In genomic region chr20:63403403-63404105, GRCh38 we compare ENCODE assay signal across 33 cellular contexts. TPM values are rescaled to one million over a fixed set of nuclear protein-coding genes. Genes with fewer than 3 reads are reported as not detected.
"Had no signal": no experiment of that assay in that cellular context is flagged by ENCODE, and none has a peak within 500 bp of the region (broad histone marks: within the 10 kb centered on the region; RNA-seq: fewer than 3 reads in every experiment).

No MANE protein-coding gene starts in this region.

- H3K9ac ChIP-seq: neural progenitor cell had no signal

- DNase-seq: effector CD8-positive, alpha-beta T cell; endodermal cell; foreskin keratinocyte; heart left ventricle; kidney; naive B cell; nucleus accumbens; sigmoid colon; stimulated activated CD4-positive, alpha-beta T cell treated with anti-CD3 and anti-CD28 coated beads, Interleukin-2, amount 100 ng/mL, for 24 hours; stimulated activated CD4-positive, alpha-beta T cell treated with anti-CD3 and anti-CD28 coated beads, Interleukin-4, amount 100 ng/mL, for 24 hours; stimulated activated naive CD8-positive, alpha-beta T cell treated with anti-CD3 and anti-CD28 coated beads, Interleukin-15, Interleukin-2, amounts not matched to agents 100 U/mL and 50 U/mL, for 24 hours; testis; tibial artery; uterus had no signal

- H3K4me1 Mint-ChIP-seq: endodermal cell, mesothelial cell of epicardium had no signal

- H3K36me3 Mint-ChIP-seq: memory B cell; mesothelial cell of epicardium; naive B cell; natural killer cell treated with Interleukin-12 subunit alpha and Interleukin-12 subunit beta and Interleukin-15 and Interleukin-18, amount 100 ng/mL, for 72 hours; neural progenitor cell; stimulated activated memory B cell treated with anti-CD40 and anti-IgM and Interleukin-4, amounts not matched to agents 10 μg/mL and 1 μg/mL and 100 μg/mL, for 72 hours had no signal

- ATAC-seq: foreskin keratinocyte; gastroesophageal sphincter; heart left ventricle; left lobe of liver; natural killer cell treated with Interleukin-12 subunit alpha and Interleukin-12 subunit beta and Interleukin-15 and Interleukin-18, amount 100 ng/mL, for 72 hours; stimulated activated memory B cell treated with anti-CD40 and anti-IgM and Interleukin-4, amounts not matched to agents 10 μg/mL and 1 μg/mL and 100 μg/mL, for 72 hours; stimulated activated naive CD8-positive, alpha-beta T cell treated with anti-CD3 and anti-CD28 coated beads, Interleukin-15, Interleukin-2, amounts not matched to agents 100 U/mL and 50 U/mL, for 24 hours had no signal

- H3K27ac ChIP-seq: colonic mucosa, esophagus muscularis mucosa, foreskin keratinocyte, gastroesophageal sphincter, heart left ventricle, hepatocyte, neural progenitor cell, prostate gland, right atrium auricular region, sigmoid colon, testis, tibial artery, upper lobe of left lung, uterus had no signal

- H3K36me3 ChIP-seq: colonic mucosa, esophagus muscularis mucosa, gastroesophageal sphincter, heart left ventricle, neural progenitor cell, prostate gland, right atrium auricular region, sigmoid colon, tibial artery, upper lobe of left lung, uterus had no signal

- H2AFZ ChIP-seq: hepatocyte, neural progenitor cell had no signal

- H3K4me1 ChIP-seq: colonic mucosa, esophagus muscularis mucosa, foreskin keratinocyte, gastroesophageal sphincter, heart left ventricle, neural progenitor cell, prostate gland, right atrium auricular region, sigmoid colon, testis, tibial artery, upper lobe of left lung, uterus had no signal

- H3K9me3 Mint-ChIP-seq: dendritic cell treated with granulocyte-macrophage colony-stimulating factor and Interleukin-4, amounts not matched to agents 40 ng/mL and 50 ng/mL, for 4 days; endodermal cell; memory B cell; mesothelial cell of epicardium; naive B cell; natural killer cell treated with Interleukin-12 subunit alpha and Interleukin-12 subunit beta and Interleukin-15 and Interleukin-18, amount 100 ng/mL, for 72 hours; neural progenitor cell; stimulated activated memory B cell treated with anti-CD40 and anti-IgM and Interleukin-4, amounts not matched to agents 10 μg/mL and 1 μg/mL and 100 μg/mL, for 72 hours had no signal

- H3K79me2 ChIP-seq: hepatocyte had no signal

- H3K9me3 ChIP-seq: colonic mucosa, esophagus muscularis mucosa, gastroesophageal sphincter, heart left ventricle, mucosa of descending colon, prostate gland, right atrium auricular region, sigmoid colon, testis, tibial artery, upper lobe of left lung, uterus had no signal

- FAIRE-seq: kidney had no signal

- H3K27ac Mint-ChIP-seq: dendritic cell treated with granulocyte-macrophage colony-stimulating factor and Interleukin-4, amounts not matched to agents 40 ng/mL and 50 ng/mL, for 4 days; endodermal cell; memory B cell; mesothelial cell of epicardium; naive B cell; natural killer cell treated with Interleukin-12 subunit alpha and Interleukin-12 subunit beta and Interleukin-15 and Interleukin-18, amount 100 ng/mL, for 72 hours; neural progenitor cell; stimulated activated memory B cell treated with anti-CD40 and anti-IgM and Interleukin-4, amounts not matched to agents 10 μg/mL and 1 μg/mL and 100 μg/mL, for 72 hours had no signal

- H3K27me3 Mint-ChIP-seq: natural killer cell treated with Interleukin-12 subunit alpha and Interleukin-12 subunit beta and Interleukin-15 and Interleukin-18, amount 100 ng/mL, for 72 hours had no signal

- H3K4me3 Mint-ChIP-seq: dendritic cell treated with granulocyte-macrophage colony-stimulating factor and Interleukin-4, amounts not matched to agents 40 ng/mL and 50 ng/mL, for 4 days; endodermal cell; memory B cell; mesothelial cell of epicardium; natural killer cell treated with Interleukin-12 subunit alpha and Interleukin-12 subunit beta and Interleukin-15 and Interleukin-18, amount 100 ng/mL, for 72 hours; neural progenitor cell; stimulated activated memory B cell treated with anti-CD40 and anti-IgM and Interleukin-4, amounts not matched to agents 10 μg/mL and 1 μg/mL and 100 μg/mL, for 72 hours had no signal

- H3K27me3 ChIP-seq: colonic mucosa, foreskin keratinocyte, hepatocyte, neural progenitor cell, right atrium auricular region, testis, upper lobe of left lung, uterus had no signal

- H3K4me3 ChIP-seq: colonic mucosa, esophagus muscularis mucosa, gastroesophageal sphincter, heart left ventricle, hepatocyte, lung, mucosa of descending colon, neural progenitor cell, prostate gland, right atrium auricular region, sigmoid colon, testis, tibial artery, upper lobe of left lung, uterus had no signal

- H3K4me2 ChIP-seq: hepatocyte, neural progenitor cell had no signal

RNA-seq across cellular contexts. Expression of gene CHRNA4, which starts 42.4 kb away (rescaled TPM):
- total RNA-seq: epithelial cell of proximal tubule; esophagus muscularis mucosa; fibroblast of lung; foreskin keratinocyte; gastroesophageal sphincter; hepatocyte; mucosa of descending colon; natural killer cell treated with Interleukin-12 subunit alpha and Interleukin-12 subunit beta and Interleukin-15 and Interleukin-18, amount 100 ng/mL, for 72 hours; osteocyte; right atrium auricular region had no signal
- polyA plus RNA-seq: fibroblast of lung, foreskin keratinocyte had no signal
